ENCODE assay signal across 1 cellular context in the genomic region with DNA sequence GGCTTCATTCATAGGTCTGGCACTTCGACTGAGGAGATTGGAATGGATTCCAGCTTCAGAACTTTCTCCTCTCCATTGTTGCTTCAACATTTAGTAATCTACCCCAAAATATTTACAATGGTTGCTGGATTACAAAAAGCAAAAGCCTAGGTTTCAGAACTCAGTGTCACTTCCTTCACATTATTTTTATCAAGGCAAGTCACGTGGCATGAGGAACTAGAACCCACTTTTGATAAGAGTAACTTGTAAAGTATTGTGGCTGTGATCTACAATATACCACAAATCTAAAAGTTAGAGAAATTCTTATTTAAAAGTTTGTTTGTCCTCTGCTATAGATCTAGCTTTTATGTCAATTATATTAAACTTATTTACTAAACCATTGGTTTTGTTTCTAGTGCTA.
TF ChIP-seq lines count a peak whose summit lies in the region.

No MANE protein-coding gene starts in this region.

TF ChIP-seq in A549, 52 proteins besides CTCF, POLR2A, EP300 and RAD21 (continued from another document):
- TF ChIP-seq KDM1A (IDR thresholded peaks at IDR 0.05; ENCODE audit: low read depth) (no peak), JUNB (IDR thresholded peaks at IDR 0.05) (no peak), ESRRA (IDR thresholded peaks at IDR 0.05; ENCODE audit: borderline replicate concordance, low read length) (no peak), ZFP36 (IDR thresholded peaks at IDR 0.05; ENCODE audit: borderline replicate concordance, partially characterized antibody) (no peak)
- TF ChIP-seq, protein P1, sequence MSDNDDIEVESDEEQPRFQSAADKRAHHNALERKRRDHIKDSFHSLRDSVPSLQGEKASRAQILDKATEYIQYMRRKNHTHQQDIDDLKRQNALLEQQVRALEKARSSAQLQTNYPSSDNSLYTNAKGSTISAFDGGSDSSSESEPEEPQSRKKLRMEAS (IDR thresholded peaks at IDR 0.05), result no peak
TF ChIP-seq in A549: peak in this region for 0.
